18 cellular contexts compared by ENCODE assay signal in genomic region chr11:43222215-43222614, GRCh38.
DNase-seq lines count a peak whose midpoint lies in the region; ATAC-seq and TF ChIP-seq lines count a peak whose summit lies in the region.
"Had no signal": no experiment of that assay in that cellular context is flagged by ENCODE, and none has a peak within 500 bp of the region (broad histone marks: within the 10 kb centered on the region; RNA-seq: fewer than 3 reads in every experiment).

No MANE protein-coding gene starts in this region.

- no peaks in the 10 kb centered on the region for H3K79me2 ChIP-seq in smooth muscle cell (ENCODE audit: low read depth)

- TF ChIP-seq CTCF in epithelial cell of esophagus (IDR thresholded peaks at IDR 0.05; ENCODE audit: insufficient read depth, low read depth, low read length, missing control alignments) = no peak
- TF ChIP-seq CTCF in smooth muscle cell (IDR thresholded peaks at IDR 0.05; ENCODE audit: borderline replicate concordance, insufficient read depth, poor library complexity, severe bottlenecking) = no peak

- H3K9ac ChIP-seq in smooth muscle cell (ENCODE audit: low read depth) = no peak overlapping the region
- H3K9ac ChIP-seq: BLaER1 had no signal

- H3K27ac ChIP-seq in smooth muscle cell (ENCODE audit: low read depth) = peak overlapping the region; percentile 59
- H3K27ac ChIP-seq: BLaER1 had no signal

- H3K4me3 ChIP-seq in epithelial cell of esophagus (ENCODE audit: low read length) = no peak overlapping the region
- H3K4me3 ChIP-seq in smooth muscle cell = no peak overlapping the region
- H3K4me3 ChIP-seq: BLaER1, K562 had no signal

- no peaks in the 10 kb centered on the region for H3F3A ChIP-seq in smooth muscle cell (ENCODE audit: low read depth)

- H3K27me3 Mint-ChIP-seq in natural killer cell treated with Interleukin-12 subunit alpha and Interleukin-12 subunit beta and Interleukin-15 and Interleukin-18, amount 100 ng/mL, for 72 hours = no peaks in the 10 kb centered on the region
- H3K27me3 Mint-ChIP-seq: CD8-positive, alpha-beta memory T cell had no signal

- peaks cover 3% of the 10 kb centered on the region for H3K9me3 Mint-ChIP-seq in natural killer cell treated with Interleukin-12 subunit alpha and Interleukin-12 subunit beta and Interleukin-15 and Interleukin-18, amount 100 ng/mL, for 72 hours

- H3K27ac Mint-ChIP-seq in natural killer cell treated with Interleukin-12 subunit alpha and Interleukin-12 subunit beta and Interleukin-15 and Interleukin-18, amount 100 ng/mL, for 72 hours = no peak overlapping the region
- H3K27ac Mint-ChIP-seq: CD8-positive, alpha-beta memory T cell had no signal

- no peaks in the 10 kb centered on the region for H3K27me3 ChIP-seq in smooth muscle cell (ENCODE audit: low read depth)
- H3K27me3 ChIP-seq: BLaER1 had no signal

- H2AFZ ChIP-seq in smooth muscle cell (ENCODE audit: low read depth) = no peak overlapping the region

- H3K4me1 Mint-ChIP-seq in natural killer cell treated with Interleukin-12 subunit alpha and Interleukin-12 subunit beta and Interleukin-15 and Interleukin-18, amount 100 ng/mL, for 72 hours (ENCODE audit: low read depth in 2 of 2) = no peaks in the 10 kb centered on the region
- H3K4me1 Mint-ChIP-seq: CD8-positive, alpha-beta memory T cell had no signal

- no peaks in the 10 kb centered on the region for H4K20me1 ChIP-seq in smooth muscle cell (ENCODE audit: low read depth)
- H4K20me1 ChIP-seq: BLaER1 had no signal

- H3K4me3 Mint-ChIP-seq in natural killer cell treated with Interleukin-12 subunit alpha and Interleukin-12 subunit beta and Interleukin-15 and Interleukin-18, amount 100 ng/mL, for 72 hours = no peak overlapping the region
- H3K4me3 Mint-ChIP-seq: CD8-positive, alpha-beta memory T cell had no signal

- H3K36me3 ChIP-seq in smooth muscle cell (ENCODE audit: low read depth) = no peaks in the 10 kb centered on the region
- H3K36me3 ChIP-seq: BLaER1 had no signal

- no peak for ATAC-seq in natural killer cell treated with Interleukin-12 subunit alpha and Interleukin-12 subunit beta and Interleukin-15 and Interleukin-18, amount 100 ng/mL, for 72 hours
- ATAC-seq in HG03095 (IDR thresholded peaks at IDR 0.05; ENCODE audit: unreplicated experiment) = no peak
- no peak for ATAC-seq in GM21390 (IDR thresholded peaks at IDR 0.05; ENCODE audit: unreplicated experiment)
- ATAC-seq: K562, PC-3 had no signal

- H3K36me3 Mint-ChIP-seq in natural killer cell treated with Interleukin-12 subunit alpha and Interleukin-12 subunit beta and Interleukin-15 and Interleukin-18, amount 100 ng/mL, for 72 hours = no peaks in the 10 kb centered on the region
- H3K36me3 Mint-ChIP-seq: CD8-positive, alpha-beta memory T cell had no signal

- H3K9me3 ChIP-seq in smooth muscle cell (replicated peaks; ENCODE audit: low read depth) = no peaks in the 10 kb centered on the region
- H3K9me3 ChIP-seq: BLaER1 had no signal

- no peak overlapping the region for H3K4me2 ChIP-seq in smooth muscle cell
- H3K4me2 ChIP-seq: BLaER1 had no signal

- peak; percentile 4 for DNase-seq in GM04503 (ENCODE audit: low read depth)
- peak; percentile 46 for DNase-seq in HT1080 (ENCODE audit: low read depth)
- peak; percentile 6 for DNase-seq in epithelial cell of esophagus (ENCODE audit: low read depth)
- no peak for DNase-seq in smooth muscle cell (lab: John Stamatoyannopoulos, UW; ENCODE audit: unreplicated experiment)
- DNase-seq in natural killer cell treated with Interleukin-12 subunit alpha and Interleukin-12 subunit beta and Interleukin-15 and Interleukin-18, amount 100 ng/mL, for 72 hours (ENCODE audit: low spot score) = no peak
- DNase-seq in ureter (ENCODE audit: low spot score) = no peak
- DNase-seq: CD8-positive, alpha-beta memory T cell; DMS79; NCI-H1436; NCI-H2029; NCI-H2171 treated with DMSO at 0.1 percent for 48 hours; NCI-H446 treated with DMSO at 0.1 percent for 48 hours; NCI-H748 treated with DMSO at 0.1 percent for 48 hours; PC-3 had no signal

- H3K4me1 ChIP-seq in smooth muscle cell (ENCODE audit: low read depth) = no peaks in the 10 kb centered on the region
- H3K4me1 ChIP-seq: BLaER1 had no signal

Comparison
In these comparisons a context has a peak if more than half of its experiments do, and no peak if none do; other contexts are left out.
1. DNase-seq: peak in GM04503 (single experiment), HT1080 (single experiment) and epithelial cell of esophagus (single experiment); none in smooth muscle cell (single experiment), natural killer cell treated with Interleukin-12 subunit alpha and Interleukin-12 subunit beta and Interleukin-15 and Interleukin-18, amount 100 ng/mL, for 72 hours (single experiment) and ureter (single experiment).